ENCODE assay signal across 26 cellular contexts in the genomic region with DNA sequence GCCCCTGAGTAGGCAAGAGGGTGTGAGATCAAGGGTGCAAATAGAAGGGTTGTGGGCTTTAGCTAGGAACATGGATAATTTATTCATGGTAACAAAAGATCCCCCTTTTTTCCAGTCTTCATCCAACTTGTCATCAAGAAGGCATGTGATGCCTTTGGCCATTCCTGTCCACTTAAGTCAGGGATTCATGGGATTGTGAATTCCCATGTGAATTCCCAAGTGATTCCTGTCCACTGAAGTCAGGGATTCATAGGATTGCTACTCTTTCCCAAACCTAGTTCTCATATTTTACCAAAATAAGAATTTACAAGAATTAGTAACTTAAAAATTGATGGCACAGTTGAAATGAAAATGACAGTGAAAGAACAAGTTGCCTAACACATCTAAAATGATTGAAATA. TPM values are rescaled to one million over a fixed set of nuclear protein-coding genes. Genes with fewer than 3 reads are reported as not detected.
DNase-seq lines count a peak whose midpoint lies in the region; ATAC-seq and TF ChIP-seq lines count a peak whose summit lies in the region.
"Had no signal": no experiment of that assay in that cellular context is flagged by ENCODE, and none has a peak within 500 bp of the region (broad histone marks: within the 10 kb centered on the region; RNA-seq: fewer than 3 reads in every experiment).

No MANE protein-coding gene starts in this region.

- H3K79me2 ChIP-seq in mesendoderm (ENCODE audit: control insufficient read depth, insufficient read depth, low read length), result no peaks in the 10 kb centered on the region

- H4K5ac ChIP-seq in mesendoderm (ENCODE audit: low read length), result no peak overlapping the region

- H3K23ac ChIP-seq in mesendoderm (ENCODE audit: low read length), result no peak overlapping the region

- H2BK15ac ChIP-seq in mesendoderm (replicated peaks; ENCODE audit: low read depth), result no peak overlapping the region

- H3K36me3 ChIP-seq in HEK293 (ENCODE audit: control insufficient read depth in 2 of 2, insufficient read depth in 1 of 2, low read length in 2 of 2), result peaks cover 54 to 55% of the 10 kb centered on the region in 2 experiments
- no peaks in the 10 kb centered on the region for H3K36me3 ChIP-seq in mesendoderm (ENCODE audit: control insufficient read depth, insufficient read depth, low read length)
- peaks cover 20% of the 10 kb centered on the region for H3K36me3 ChIP-seq in A673 (ENCODE audit: insufficient read depth, low read length, poor library complexity, severe bottlenecking)

- H2BK5ac ChIP-seq in mesendoderm (ENCODE audit: low read length), result no peak overlapping the region

- POLR2A ChIA-PET in HEK293 (lab: Yijun Ruan, JAX) (no interaction called here), A673 (lab: Charles Lee; ENCODE audit: low non-redundant PET) (no interaction called here)

- H4K8ac ChIP-seq in mesendoderm (ENCODE audit: low read depth, low read length), result no peak overlapping the region

- H3K18ac ChIP-seq in mesendoderm (ENCODE audit: low read length), result no peak overlapping the region

- no peak overlapping the region for H3K4ac ChIP-seq in mesendoderm (ENCODE audit: low read depth, low read length)

- H3K27ac ChIP-seq in HEK293 (ENCODE audit: extremely low read depth, low read depth, low read length) (no peak overlapping the region), mesendoderm (ENCODE audit: low read depth, low read length) (no peak overlapping the region), A673 (ENCODE audit: low read depth, low read length, poor library complexity, severe bottlenecking) (no peak overlapping the region)
- H3K27ac ChIP-seq: coronary artery, epithelial cell of prostate, foreskin keratinocyte had no signal

- no peak overlapping the region for H3K56ac ChIP-seq in mesendoderm (ENCODE audit: low read length)

- DNase-seq in AG10803 (ENCODE audit: low read depth) (peak; percentile 76), epithelial cell of esophagus (ENCODE audit: low read depth) (peak; percentile 3), mesendoderm (peak; percentile 79), A673 (ENCODE audit: low spot score) (no peak), midbrain (lab: John Stamatoyannopoulos, UW) (no peak), SKM-1 treated with dmso at 0.1 percent for 144 hours (lab: John Stamatoyannopoulos, UW; ENCODE audit: unreplicated experiment) (no peak)
- DNase-seq: activated CD4-positive, alpha-beta T cell treated with anti-CD3 and anti-CD28 coated beads, Interleukin-2, amount 10 ng/mL, durations not matched to agents 24 days and 14 days; activated effector memory CD4-positive, alpha-beta T cell treated with Interleukin-2 at 50 U/mL for 16 hours; activated naive CD8-positive, alpha-beta T cell treated with anti-CD3 and anti-CD28 coated beads for 36 hours; anterior cingulate cortex; CD8-positive, alpha-beta memory T cell; effector CD8-positive, alpha-beta T cell; foreskin keratinocyte; heart right ventricle; NCI-H146; NCI-H2107; NCI-H748 treated with DMSO at 0.1 percent for 48 hours; stimulated activated CD4-positive, alpha-beta T cell treated with anti-CD3 and anti-CD28 coated beads, Interleukin-15, amount 100 ng/mL, for 24 hours; T1000 had no signal

- CTCF ChIA-PET in HEK293 (lab: Yijun Ruan, JAX) (interaction anchor here (0.9 kb wide), 1 partner anchor 35 kb away, joined by 3 read pairs; no protein-coding TSS in a partner anchor), A673 (lab: Charles Lee) (no interaction called here)

- H3K27me3 ChIP-seq in mesendoderm (ENCODE audit: insufficient read depth, low read length, poor library complexity) (no peaks in the 10 kb centered on the region), A673 (replicated peaks; ENCODE audit: insufficient read depth, low read depth, low read length, poor library complexity) (no peaks in the 10 kb centered on the region)
- H3K27me3 ChIP-seq: foreskin keratinocyte, heart right ventricle had no signal

- intact Hi-C loops in A673 (cut with micrococcal nuclease; ENCODE audit: unreplicated experiment), result no loop called here

- H3K4me3 ChIP-seq in AG10803 (ENCODE audit: low read length) (no peak overlapping the region), HEK293 (ENCODE audit: low read depth, low read length) (no peak overlapping the region), epithelial cell of esophagus (ENCODE audit: low read length) (no peak overlapping the region), mesendoderm (ENCODE audit: low read length) (no peak overlapping the region), A673 (ENCODE audit: low read depth, low read length, poor library complexity, severe bottlenecking) (no peak overlapping the region)
- H3K4me3 ChIP-seq: coronary artery, HAP-1, heart right ventricle, lung had no signal

- H2BK120ac ChIP-seq in mesendoderm (ENCODE audit: low read depth, low read length), result no peak overlapping the region

- TF ChIP-seq CTCF in AG10803 (conservative IDR thresholded peaks at IDR 0.05; ENCODE audit: low read length) (no peak), HEK293 (tag by site-specific recombination; IDR thresholded peaks at IDR 0.05) (no peak), epithelial cell of esophagus (IDR thresholded peaks at IDR 0.05; ENCODE audit: insufficient read depth, low read depth, low read length, missing control alignments) (no peak), A673 (conservative IDR thresholded peaks at IDR 0.05; ENCODE audit: low read depth, low read length) (no peak)

- H3K4me1 ChIP-seq in HEK293 (ENCODE audit: control insufficient read depth, insufficient read depth, low read length) (peaks cover 8% of the 10 kb centered on the region; the same call in 1 of the 2 replicates), mesendoderm (ENCODE audit: control insufficient read depth, low read depth, low read length) (no peaks in the 10 kb centered on the region), A673 (ENCODE audit: insufficient read depth, low read length, poor library complexity, severe bottlenecking) (peaks cover 17% of the 10 kb centered on the region)
- H3K4me1 ChIP-seq: foreskin keratinocyte had no signal

- no TSS peak for BruUV-seq in A673 (replicated peaks; lab: Mats Ljungman, UMichigan)

- no peaks in the 10 kb centered on the region for H3K79me1 ChIP-seq in mesendoderm (ENCODE audit: low read length)

- H3K9me3 ChIP-seq in HEK293 (ENCODE audit: control insufficient read depth, insufficient read depth, low read depth, low read length) (no peaks in the 10 kb centered on the region), A673 (ENCODE audit: low read depth, low read length, poor library complexity, severe bottlenecking) (no peaks in the 10 kb centered on the region)
- H3K9me3 ChIP-seq: HAP-1, heart right ventricle had no signal

- no peak overlapping the region for H2AK5ac ChIP-seq in mesendoderm (ENCODE audit: low read length)

- H3K9ac ChIP-seq in mesendoderm (ENCODE audit: low read length), result no peak overlapping the region

- no peak for ATAC-seq in HG03175 (IDR thresholded peaks at IDR 0.05; ENCODE audit: unreplicated experiment)
- ATAC-seq: foreskin keratinocyte; stimulated activated memory B cell treated with anti-CD40 and anti-IgM and Interleukin-4, amounts not matched to agents 10 μg/mL and 1 μg/mL and 100 μg/mL, for 72 hours had no signal

- no peak overlapping the region for H3K4me2 ChIP-seq in mesendoderm (ENCODE audit: low read length)

TF ChIP-seq in HEK293, 187 proteins besides CTCF, POLR2A, EP300 and RAD21:
- TF ChIP-seq KLF16 (tag by site-specific recombination; IDR thresholded peaks at IDR 0.05) (no peak), ZBTB20 (tag by site-specific recombination; IDR thresholded peaks at IDR 0.05) (0 out of 2 replicates have a peak, but pooled peaks have one; percentile 23), GLIS1 (tag by site-specific recombination; IDR thresholded peaks at IDR 0.05) (no peak)
TF ChIP-seq in HEK293: peak in this region for 1.

RNA-seq across cellular contexts. Expression of a gene that starts 40.8 kb away (rescaled TPM):
- 33.6 TPM for polyA plus RNA-seq in mesendoderm (2013, experiment 1 of 2)
- 33.6 TPM for polyA plus RNA-seq in mesendoderm (2013, experiment 2 of 2)
- total RNA-seq in A673 (2021), result 43.2 and 49.9 TPM in 2 replicates

RNA-seq across cellular contexts. Expression of a gene that starts 41.6 kb away (rescaled TPM):
- 5.9 TPM for polyA plus RNA-seq in mesendoderm (2013, experiment 1 of 2)
- 6.2 TPM for polyA plus RNA-seq in mesendoderm (2013, experiment 2 of 2)
- 36.7 and 39.8 TPM in 2 replicates for total RNA-seq in A673 (2021)

Comparison
In these comparisons a context has a peak if more than half of its experiments do, and no peak if none do; other contexts are left out.
1. DNase-seq: peak in AG10803 (single experiment), epithelial cell of esophagus (single experiment) and mesendoderm (single experiment); none in A673 (single experiment), midbrain (single experiment) and SKM-1 treated with dmso at 0.1 percent for 144 hours (single experiment).